ENCODE assay signal across 9 cellular contexts in genomic region chr14:106845286-106846087, GRCh38.
DNase-seq lines count a peak whose midpoint lies in the region; ATAC-seq and TF ChIP-seq lines count a peak whose summit lies in the region.
"Had no signal": no experiment of that assay in that cellular context is flagged by ENCODE, and none has a peak within 500 bp of the region (broad histone marks: within the 10 kb centered on the region; RNA-seq: fewer than 3 reads in every experiment).

No MANE protein-coding gene starts in this region.

- H3K4me3 ChIP-seq in GM12864 (ENCODE audit: low read depth, low read length) (peak overlapping the region; percentile 63), mononuclear cell (ENCODE audit: low read length) (peak overlapping the region; percentile 93), urinary bladder (ENCODE audit: low read depth, low read length) (peak overlapping the region; percentile 36)

- H3K27ac ChIP-seq in urinary bladder (ENCODE audit: low read depth): peak overlapping the region; percentile 96
- H3K27ac ChIP-seq: PC-9 had no signal

- ATAC-seq in GM21825 (IDR thresholded peaks at IDR 0.05; ENCODE audit: unreplicated experiment) (peak; percentile 39), HG03469 (IDR thresholded peaks at IDR 0.05; ENCODE audit: unreplicated experiment) (no peak)

- H3K27ac Mint-ChIP-seq in activated T-helper 2 cell treated with anti-CD3 and anti-CD28 coated beads, Interferon-gamma antibody, Interleukin-2, Interleukin-4, amounts not matched to agents 10 μg/mL and 5 μg/mL and 100 μg/mL, durations not matched to agents 14 hours and 24 hours and 36 hours: peak overlapping the region; percentile 22

- no peak for TF ChIP-seq CTCF in GM12864 (IDR thresholded peaks at IDR 0.05; ENCODE audit: low read depth, low read length, missing control alignments)

- peak overlapping the region; percentile 87 for H3K4me3 Mint-ChIP-seq in activated T-helper 2 cell treated with anti-CD3 and anti-CD28 coated beads, Interferon-gamma antibody, Interleukin-2, Interleukin-4, amounts not matched to agents 10 μg/mL and 5 μg/mL and 100 μg/mL, durations not matched to agents 14 hours and 24 hours and 36 hours (ENCODE audit: low read depth)

- intact Hi-C loops in activated T-helper 2 cell treated with anti-CD3 and anti-CD28 coated beads, Interferon-gamma antibody, Interleukin-2, Interleukin-4, amounts not matched to agents 10 μg/mL and 5 μg/mL and 100 μg/mL, durations not matched to agents 14 hours and 24 hours and 36 hours (cut with micrococcal nuclease): loop anchor here (1.0 kb wide), 1 partner anchor 27 kb away; no protein-coding TSS in a partner anchor

- H3K9me3 Mint-ChIP-seq in activated T-helper 2 cell treated with anti-CD3 and anti-CD28 coated beads, Interferon-gamma antibody, Interleukin-2, Interleukin-4, amounts not matched to agents 10 μg/mL and 5 μg/mL and 100 μg/mL, durations not matched to agents 14 hours and 24 hours and 36 hours: no peaks in the 10 kb centered on the region

- peaks cover 29% of the 10 kb centered on the region for H3K4me1 Mint-ChIP-seq in activated T-helper 2 cell treated with anti-CD3 and anti-CD28 coated beads, Interferon-gamma antibody, Interleukin-2, Interleukin-4, amounts not matched to agents 10 μg/mL and 5 μg/mL and 100 μg/mL, durations not matched to agents 14 hours and 24 hours and 36 hours (ENCODE audit: low read depth)

- no peaks in the 10 kb centered on the region for H3K9me3 ChIP-seq in mononuclear cell (ENCODE audit: low read depth, low read length)

- H3K36me3 ChIP-seq in urinary bladder (ENCODE audit: insufficient read depth): no peaks in the 10 kb centered on the region

- H3K27me3 Mint-ChIP-seq in activated T-helper 2 cell treated with anti-CD3 and anti-CD28 coated beads, Interferon-gamma antibody, Interleukin-2, Interleukin-4, amounts not matched to agents 10 μg/mL and 5 μg/mL and 100 μg/mL, durations not matched to agents 14 hours and 24 hours and 36 hours (ENCODE audit: low read depth): peaks cover 42% of the 10 kb centered on the region

- no peaks in the 10 kb centered on the region for H3K27me3 ChIP-seq in mononuclear cell (ENCODE audit: insufficient read depth, low read length)

- H3K4me1 ChIP-seq in mononuclear cell (ENCODE audit: insufficient read depth, low read length): peaks cover 44% of the 10 kb centered on the region
- H3K4me1 ChIP-seq in urinary bladder (ENCODE audit: insufficient read depth): no peaks in the 10 kb centered on the region

- H3K36me3 Mint-ChIP-seq in activated T-helper 2 cell treated with anti-CD3 and anti-CD28 coated beads, Interferon-gamma antibody, Interleukin-2, Interleukin-4, amounts not matched to agents 10 μg/mL and 5 μg/mL and 100 μg/mL, durations not matched to agents 14 hours and 24 hours and 36 hours (ENCODE audit: low read depth): no peaks in the 10 kb centered on the region

- no peak for DNase-seq in GM12864 (ENCODE audit: low read depth)
- peak; percentile 64 for DNase-seq in NCI-H510A treated with DMSO at 0.1 percent for 48 hours (lab: John Stamatoyannopoulos, UW)
- DNase-seq in activated T-helper 2 cell treated with anti-CD3 and anti-CD28 coated beads, Interferon-gamma antibody, Interleukin-2, Interleukin-4, amounts not matched to agents 10 μg/mL and 5 μg/mL and 100 μg/mL, durations not matched to agents 14 hours and 24 hours and 36 hours (ENCODE audit: low spot score): no peak
- no peak for DNase-seq in NCI-H1694 treated with DMSO at 0.1 percent for 48 hours (lab: John Stamatoyannopoulos, UW)

- WGBS in urinary bladder: 62% methylated on average over 17 of the region's 17 CpGs

Comparison
In these comparisons a context has a peak if more than half of its experiments do, and no peak if none do; other contexts are left out.
1. H3K4me3 ChIP-seq: peak in every context shown above with its lines; median percentile 93 in mononuclear cell; 63 in GM12864; 36 in urinary bladder.